Comparison of ENCODE assay signal across 20 cellular contexts in genomic region chr12:97875064-97875463, GRCh38.
DNase-seq lines count a peak whose midpoint lies in the region; FAIRE-seq and TF ChIP-seq lines count a peak whose summit lies in the region.
"Had no signal": no experiment of that assay in that cellular context is flagged by ENCODE, and none has a peak within 500 bp of the region (broad histone marks: within the 10 kb centered on the region; RNA-seq: fewer than 3 reads in every experiment).

No MANE protein-coding gene starts in this region.

- H3K27ac Mint-ChIP-seq in H9: 0 out of 7 replicates have a peak overlapping the region, but pooled peaks of 1 of the 3 experiments have one; percentile 64
- H3K27ac Mint-ChIP-seq in activated CD4-positive, alpha-beta T cell treated with anti-CD3 and anti-CD28 coated beads, Interleukin-2, amount 10 ng/mL, durations not matched to agents 7 days and 5 days: no peak overlapping the region
- H3K27ac Mint-ChIP-seq: CD8-positive, alpha-beta T cell had no signal

- H3K27me3 Mint-ChIP-seq in H9 (ENCODE audit: low read depth): no peaks in the 10 kb centered on the region
- no peaks in the 10 kb centered on the region for H3K27me3 Mint-ChIP-seq in activated CD4-positive, alpha-beta T cell treated with anti-CD3 and anti-CD28 coated beads, Interleukin-2, amount 10 ng/mL, durations not matched to agents 7 days and 5 days

- H2BK5ac ChIP-seq in H9 (ENCODE audit: insufficient read length, low read length) (no peak overlapping the region), H1 (ENCODE audit: low read depth, low read length) (no peak overlapping the region)

- H3K23me2 ChIP-seq in H9 (ENCODE audit: insufficient read length, low read depth, low read length, poor library complexity, severe bottlenecking): no peaks in the 10 kb centered on the region
- no peaks in the 10 kb centered on the region for H3K23me2 ChIP-seq in H1 (ENCODE audit: low read depth, low read length)

- no peaks in the 10 kb centered on the region for H3K36me3 Mint-ChIP-seq in H9 (ENCODE audit: insufficient read depth in 1 of 3, low read depth in 3 of 3)
- no peaks in the 10 kb centered on the region for H3K36me3 Mint-ChIP-seq in activated CD4-positive, alpha-beta T cell treated with anti-CD3 and anti-CD28 coated beads, Interleukin-2, amount 10 ng/mL, durations not matched to agents 7 days and 5 days (ENCODE audit: low read depth)
- H3K36me3 Mint-ChIP-seq: CD8-positive, alpha-beta T cell had no signal

- H2AK5ac ChIP-seq in H9 (ENCODE audit: insufficient read length, low read length): no peak overlapping the region
- H2AK5ac ChIP-seq in H1 (ENCODE audit: low read depth, low read length): no peak overlapping the region

- no peak overlapping the region for H3K4me3 Mint-ChIP-seq in H9
- H3K4me3 Mint-ChIP-seq in activated CD4-positive, alpha-beta T cell treated with anti-CD3 and anti-CD28 coated beads, Interleukin-2, amount 10 ng/mL, durations not matched to agents 7 days and 5 days: no peak overlapping the region
- H3K4me3 Mint-ChIP-seq: CD8-positive, alpha-beta T cell had no signal

- H4K5ac ChIP-seq in H9 (ENCODE audit: insufficient read length, low read depth, low read length): no peak overlapping the region
- H4K5ac ChIP-seq in H1 (ENCODE audit: insufficient read length, low read depth, low read length): no peak overlapping the region

- H3K9me3 ChIP-seq in H9 (ENCODE audit: control insufficient read depth, low read depth, low read length) (no peaks in the 10 kb centered on the region), H1 (ENCODE audit: insufficient read depth in 2 of 2, low read depth in 1 of 2, low read length in 1 of 2) (no peaks in the 10 kb centered on the region), stomach (no peaks in the 10 kb centered on the region)
- H3K9me3 ChIP-seq: A549, BE2C had no signal

- TF ChIP-seq EP300 in H1 (IDR thresholded peaks at IDR 0.05; ENCODE audit: borderline replicate concordance in 1 of 2, low read depth in 2 of 2, low read length in 2 of 2) (no peak), stomach (IDR thresholded peaks at IDR 0.05) (no peak)

- no peak overlapping the region for H2BK15ac ChIP-seq in H9 (ENCODE audit: low read depth, low read length)
- no peak overlapping the region for H2BK15ac ChIP-seq in H1 (ENCODE audit: low read length)

- POLR2A ChIA-PET in H1 (lab: Charles Lee; ENCODE audit: partially characterized antibody): no interaction called here
- POLR2A ChIA-PET in activated CD4-positive, alpha-beta T cell treated with anti-CD3 and anti-CD28 coated beads, Interleukin-2, amount 10 ng/mL, durations not matched to agents 7 days and 5 days (lab: Charles Lee): no interaction called here

- DNase-seq in H9 (peak; percentile 28), SK-MEL-5 (ENCODE audit: low read depth, low spot score) (peak; percentile 10), H1 (ENCODE audit: low read depth in 1 of 2, low spot score in 2 of 2) (no peak), islet precursor cell (peak; percentile 58), hepatic stellate cell (ENCODE audit: low spot score) (no peak), stomach (no peak), brain microvascular endothelial cell (no peak)
- no peak for DNase-seq in activated CD4-positive, alpha-beta T cell treated with anti-CD3 and anti-CD28 coated beads, Interleukin-2, amount 10 ng/mL, durations not matched to agents 7 days and 5 days
- DNase-seq: BE2C; CD8-positive, alpha-beta T cell; COR-L47; DMS153; DND-41; GDM1; GOT3 had no signal

- H3K4me1 ChIP-seq in H9 (ENCODE audit: insufficient read depth, low read length) (no peaks in the 10 kb centered on the region), H1 (replicated peaks in 1 of 4; ENCODE audit: control insufficient read depth in 3 of 4, insufficient read depth in 4 of 4, low read length in 3 of 4) (peaks cover 0 to 4% (median 0%) of the 10 kb centered on the region in 4 experiments; a peak in 2 of 7 replicates), stomach (no peaks in the 10 kb centered on the region)
- H3K4me1 ChIP-seq: A549, BE2C had no signal

- H3K4me2 ChIP-seq in H9 (ENCODE audit: insufficient read depth, insufficient read length, low read length) (no peak overlapping the region), H1 (ENCODE audit: insufficient read depth in 1 of 2, low read depth in 2 of 2, low read length in 2 of 2) (no peak overlapping the region)
- H3K4me2 ChIP-seq: A549 had no signal

- WGBS in H9 (ENCODE audit: extremely low coverage, insufficient read length, low lambda C conversion rate): no CpG with 5 or more reads among the region's 6 CpGs
- WGBS in H1 (ENCODE audit: extremely low coverage in 1 of 2, insufficient coverage in 1 of 2, insufficient read length in 1 of 2, insufficient replicate concordance in 2 of 2, low coverage in 1 of 2, low lambda C conversion rate in 2 of 2, missing lambda C conversion rate in 1 of 2), 2 experiments: 88% methylated on average over 6 of the region's 6 CpGs; no CpG with 5 or more reads in 1 of the 2 experiments
- 77 to 89% (median 80%) methylated on average over 6 of the region's 6 CpGs for WGBS in stomach, 5 donors

- H3K56ac ChIP-seq in H9 (ENCODE audit: insufficient read length, low read depth, low read length) (no peak overlapping the region), H1 (replicated peaks; ENCODE audit: insufficient read length, low read depth, low read length) (no peak overlapping the region)

- peaks cover 3 to 5% of the 10 kb centered on the region in 2 experiments; a peak in 3 of 5 replicates for H3K9me3 Mint-ChIP-seq in H9
- peaks cover 13% of the 10 kb centered on the region for H3K9me3 Mint-ChIP-seq in activated CD4-positive, alpha-beta T cell treated with anti-CD3 and anti-CD28 coated beads, Interleukin-2, amount 10 ng/mL, durations not matched to agents 7 days and 5 days

- H4K8ac ChIP-seq in H9 (replicated peaks; ENCODE audit: insufficient read length, low read depth, low read length) (no peak overlapping the region), H1 (ENCODE audit: extremely low read depth, insufficient read depth, low read length) (no peak overlapping the region)

- H3K18ac ChIP-seq in H9 (ENCODE audit: insufficient read length, low read depth, low read length) (no peak overlapping the region), H1 (ENCODE audit: extremely low read depth, low read length) (peak overlapping the region; percentile 48; the same call in 1 of the 2 replicates)

- no peak overlapping the region for H2AFZ ChIP-seq in H9 (ENCODE audit: low read length)
- no peak overlapping the region for H2AFZ ChIP-seq in H1 (ENCODE audit: low read length)

- H3K4me3 ChIP-seq in H1 (ENCODE audit: extremely low read depth in 1 of 4, insufficient read depth in 2 of 4, low read depth in 3 of 4, low read length in 4 of 4) (no peak overlapping the region), stomach (no peak overlapping the region), brain microvascular endothelial cell (ENCODE audit: low read depth, low read length) (no peak overlapping the region)
- H3K4me3 ChIP-seq: A549 had no signal

- H3K79me2 ChIP-seq in H9 (ENCODE audit: insufficient read depth, low read length): no peaks in the 10 kb centered on the region
- H3K79me2 ChIP-seq in H1 (ENCODE audit: control insufficient read depth in 1 of 2, insufficient read depth in 2 of 2, low read length in 2 of 2): no peaks in the 10 kb centered on the region

- H4K20me1 ChIP-seq in H9 (ENCODE audit: control insufficient read depth, insufficient read depth, insufficient read length): no peaks in the 10 kb centered on the region
- no peaks in the 10 kb centered on the region for H4K20me1 ChIP-seq in H1 (replicated peaks in 1 of 2; ENCODE audit: control insufficient read depth in 1 of 2, insufficient read depth in 2 of 2, low read length in 2 of 2)

- FAIRE-seq in H1 (lab: Jason Lieb, UNC): no peak
- FAIRE-seq: A549, D721Med, GM12892 had no signal

- intact Hi-C loops in stomach (cut with DNase I; ENCODE audit: low total_unique reads): no loop called here

- H3K4ac ChIP-seq in H9 (ENCODE audit: low read depth, low read length) (no peak overlapping the region), H1 (replicated peaks; ENCODE audit: insufficient read length, low read depth, low read length) (no peak overlapping the region)

- H2BK120ac ChIP-seq in H9 (ENCODE audit: low read depth, low read length, poor library complexity, severe bottlenecking): no peak overlapping the region
- no peak overlapping the region for H2BK120ac ChIP-seq in H1 (replicated peaks; ENCODE audit: low read depth, low read length)

- H3K4me1 Mint-ChIP-seq in H9: no peaks in the 10 kb centered on the region; a peak in 1 of 4 replicates
- no peaks in the 10 kb centered on the region for H3K4me1 Mint-ChIP-seq in activated CD4-positive, alpha-beta T cell treated with anti-CD3 and anti-CD28 coated beads, Interleukin-2, amount 10 ng/mL, durations not matched to agents 7 days and 5 days

- no peaks in the 10 kb centered on the region for H3K27me3 ChIP-seq in H9 (ENCODE audit: insufficient read depth, low read length)
- no peaks in the 10 kb centered on the region for H3K27me3 ChIP-seq in H1 (replicated peaks in 1 of 4; ENCODE audit: control insufficient read depth in 3 of 4, extremely low read depth in 1 of 4, insufficient read depth in 3 of 4, low read length in 3 of 4)
- H3K27me3 ChIP-seq in stomach: no peaks in the 10 kb centered on the region
- no peaks in the 10 kb centered on the region for H3K27me3 ChIP-seq in brain microvascular endothelial cell (replicated peaks)
- H3K27me3 ChIP-seq: BE2C had no signal

- H3K14ac ChIP-seq in H9 (ENCODE audit: insufficient read depth, low read length) (no peak overlapping the region), H1 (ENCODE audit: insufficient read length) (no peak overlapping the region)

- CTCF ChIA-PET in H1 (lab: Charles Lee; ENCODE audit: partially characterized antibody): interaction anchor here (1.1 to 1.3 kb wide), 2 partner anchors 13 to 159 kb away, joined by 3 read pairs; no protein-coding TSS in a partner anchor
- CTCF ChIA-PET in activated CD4-positive, alpha-beta T cell treated with anti-CD3 and anti-CD28 coated beads, Interleukin-2, amount 10 ng/mL, durations not matched to agents 7 days and 5 days (lab: Charles Lee): interaction anchor here (0.6 kb wide), 1 partner anchor 306 kb away, joined by 5 read pairs; no protein-coding TSS in a partner anchor

- H3T11ph ChIP-seq in H9 (ENCODE audit: low read length): no peak overlapping the region

- H3K23ac ChIP-seq in H9 (ENCODE audit: insufficient read length, low read depth, low read length) (no peak overlapping the region), H1 (ENCODE audit: insufficient read length) (no peak overlapping the region)

- H3K27ac ChIP-seq in H9 (ENCODE audit: insufficient read length, low read depth, low read length) (no peak overlapping the region), H1 (ENCODE audit: low read depth, low read length) (no peak overlapping the region), stomach (no peak overlapping the region), brain microvascular endothelial cell (no peak overlapping the region)
- H3K27ac ChIP-seq: A549, C4-2B, HL-60 had no signal

- no peak overlapping the region for H2BK12ac ChIP-seq in H9 (ENCODE audit: insufficient read length, low read depth, low read length)
- no peak overlapping the region for H2BK12ac ChIP-seq in H1 (ENCODE audit: low read depth, low read length)

- H3K79me1 ChIP-seq in H9 (ENCODE audit: insufficient read depth, low read depth, low read length, poor library complexity, severe bottlenecking) (no peaks in the 10 kb centered on the region), H1 (ENCODE audit: low read depth, low read length) (no peaks in the 10 kb centered on the region)

- no peak for TF ChIP-seq POLR2A in H1 (IDR thresholded peaks at IDR 0.05; ENCODE audit: control extremely low read depth in 1 of 2, low read depth in 2 of 2, low read length in 2 of 2)
- TF ChIP-seq POLR2A in stomach (IDR thresholded peaks at IDR 0.05): no peak

- H2BK20ac ChIP-seq in H9 (ENCODE audit: low read depth, low read length, poor library complexity, severe bottlenecking) (no peak overlapping the region), H1 (ENCODE audit: low read length) (no peak overlapping the region)

- TF ChIP-seq CTCF in H9 (conservative IDR thresholded peaks at IDR 0.05) (no peak), H1 (IDR thresholded peaks at IDR 0.05; ENCODE audit: control extremely low read depth in 1 of 3, insufficient read depth in 1 of 3, low read depth in 1 of 3, low read length in 3 of 3) (no peak), stomach (IDR thresholded peaks at IDR 0.05) (no peak), brain microvascular endothelial cell (IDR thresholded peaks at IDR 0.05; ENCODE audit: low read depth, low read length, missing control alignments) (no peak)

- in situ Hi-C loops in SK-MEL-5 (cut with HindIII; ENCODE audit: low pct_unique_long_range_greater_than_20kb, low sequenced_read_pairs): no loop called here
- in situ Hi-C loops in brain microvascular endothelial cell (cut with HindIII; ENCODE audit: low pct_ligation_motif_present, low sequenced_read_pairs): no loop called here

- H3K9ac ChIP-seq in H9 (ENCODE audit: extremely low read depth, insufficient read length, low read length): no peak overlapping the region
- H3K9ac ChIP-seq in H1 (replicated peaks in 1 of 4; ENCODE audit: extremely low read depth in 1 of 4, low read depth in 3 of 4, low read length in 3 of 4): no peak overlapping the region

- no peaks in the 10 kb centered on the region for H3K36me3 ChIP-seq in H1 (ENCODE audit: control insufficient read depth in 2 of 4, insufficient read depth in 4 of 4, low read length in 3 of 4)
- no peaks in the 10 kb centered on the region for H3K36me3 ChIP-seq in stomach
- no peaks in the 10 kb centered on the region for H3K36me3 ChIP-seq in brain microvascular endothelial cell (replicated peaks)
- H3K36me3 ChIP-seq: BE2C had no signal

- no peak overlapping the region for H4K91ac ChIP-seq in H9 (ENCODE audit: insufficient read length, low read depth, low read length)
- no peak overlapping the region for H4K91ac ChIP-seq in H1 (replicated peaks; ENCODE audit: insufficient read length, low read length)

- no peak for TF ChIP-seq RAD21 in H1 (IDR thresholded peaks at IDR 0.05 in 1 of 2, conservative IDR thresholded peaks at IDR 0.05 in 1 of 2; ENCODE audit: low read depth in 2 of 2, low read length in 2 of 2)

Comparison
In these comparisons a context has a peak if more than half of its experiments do, and no peak if none do; other contexts are left out.
1. DNase-seq: peak in H9 (single experiment), SK-MEL-5 (single experiment) and islet precursor cell (single experiment); none in H1 (0 of 2), hepatic stellate cell (single experiment), activated CD4-positive, alpha-beta T cell treated with anti-CD3 and anti-CD28 coated beads, Interleukin-2, amount 10 ng/mL, durations not matched to agents 7 days and 5 days (single experiment), stomach (single experiment) and brain microvascular endothelial cell (single experiment).